ENCODE assay signal across 11 cellular contexts in genomic region chr10:71998119-71998839, GRCh38. TPM values are rescaled to one million over a fixed set of nuclear protein-coding genes. Genes with fewer than 3 reads are reported as not detected.
DNase-seq lines count a peak whose midpoint lies in the region; FAIRE-seq and TF ChIP-seq lines count a peak whose summit lies in the region.
"Had no signal": no experiment of that assay in that cellular context is flagged by ENCODE, and none has a peak within 500 bp of the region (broad histone marks: within the 10 kb centered on the region; RNA-seq: fewer than 3 reads in every experiment).

No MANE protein-coding gene starts in this region.

- H2BK15ac ChIP-seq in mesenchymal stem cell (ENCODE audit: low read depth, poor library complexity, severe bottlenecking): peak overlapping the region; percentile 74

- H3K36me3 ChIP-seq in colonic mucosa (no peaks in the 10 kb centered on the region), mesenchymal stem cell (ENCODE audit: control insufficient read depth in 1 of 2, insufficient read depth in 2 of 2, low read depth in 1 of 2, low read length in 2 of 2) (peaks cover 0 to 2% of the 10 kb centered on the region in 2 experiments), stomach (no peaks in the 10 kb centered on the region)

- H2BK120ac ChIP-seq in mesenchymal stem cell (ENCODE audit: low read depth, low read length): peak overlapping the region; percentile 90

- TF ChIP-seq POLR2A in stomach (IDR thresholded peaks at IDR 0.05): no peak

- H3K9ac ChIP-seq in colonic mucosa (ENCODE audit: low read depth in 2 of 2, low read length in 2 of 2) (no peak overlapping the region), mesenchymal stem cell (ENCODE audit: low read length) (peak overlapping the region; percentile 62)

- intact Hi-C loops in colonic mucosa (cut with DNase I): no loop called here
- intact Hi-C loops in stomach (cut with DNase I; ENCODE audit: low total_unique reads): no loop called here

- peaks cover 8% of the 10 kb centered on the region for H3K4me1 ChIP-seq in colonic mucosa
- H3K4me1 ChIP-seq in mesenchymal stem cell (ENCODE audit: control insufficient read depth, insufficient read depth, low read depth, low read length): peaks cover 33% of the 10 kb centered on the region
- peaks cover 39 to 83% (median 50%) of the 10 kb centered on the region in 4 donors for H3K4me1 ChIP-seq in stomach

- peak overlapping the region; percentile 98 for H4K91ac ChIP-seq in mesenchymal stem cell (ENCODE audit: low read length)

- H3K27me3 ChIP-seq in colonic mucosa: no peaks in the 10 kb centered on the region
- H3K27me3 ChIP-seq in mesenchymal stem cell (ENCODE audit: control insufficient read depth in 1 of 2, insufficient read depth in 1 of 2, low read length in 2 of 2): no peaks in the 10 kb centered on the region
- no peaks in the 10 kb centered on the region for H3K27me3 ChIP-seq in stomach

- peak overlapping the region in 1 of 2 experiments; percentile 29 for H3K14ac ChIP-seq in mesenchymal stem cell (ENCODE audit: low read length in 2 of 2)

- no peak for DNase-seq in HTR-8/SVneo (ENCODE audit: insufficient read length, low spot score)
- DNase-seq in colonic mucosa: no peak
- no peak for DNase-seq in mesenchymal stem cell
- DNase-seq in stomach: peak; percentile 82
- no peak for DNase-seq in DMS153 (lab: John Stamatoyannopoulos, UW)
- DNase-seq in NOMO-1 (lab: John Stamatoyannopoulos, UW; ENCODE audit: unreplicated experiment in 2 of 2): no peak
- no peak for DNase-seq in mesenteric fat pad (ENCODE audit: low spot score)
- DNase-seq in HPDE6-E6E7 (ENCODE audit: extremely low spot score): no peak
- DNase-seq: activated CD4-positive, alpha-beta T cell treated with anti-CD3 and anti-CD28 coated beads for 48 hours; COR-L47; NCI-H1417 treated with DMSO at 0.1 percent for 48 hours had no signal

- TF ChIP-seq CTCF in colonic mucosa (IDR thresholded peaks at IDR 0.05) (no peak), stomach (IDR thresholded peaks at IDR 0.05) (no peak)

- no peak overlapping the region for H2AFZ ChIP-seq in mesenchymal stem cell (ENCODE audit: low read depth, low read length)

- peak overlapping the region; percentile 85 to 92 for H3K18ac ChIP-seq in mesenchymal stem cell (ENCODE audit: low read depth in 1 of 2, low read length in 2 of 2)

- H3K79me1 ChIP-seq in mesenchymal stem cell (replicated peaks; ENCODE audit: low read length, poor library complexity, severe bottlenecking): peaks cover 31% of the 10 kb centered on the region

- H3K4me3 ChIP-seq in colonic mucosa: no peak overlapping the region
- H3K4me3 ChIP-seq in mesenchymal stem cell (ENCODE audit: insufficient read depth in 1 of 2, low read depth in 1 of 2, low read length in 2 of 2): peak overlapping the region in 1 of 2 experiments; percentile 51
- no peak overlapping the region for H3K4me3 ChIP-seq in stomach

- H2AK5ac ChIP-seq in mesenchymal stem cell (ENCODE audit: low read length, severe bottlenecking): peak overlapping the region; percentile 23

- no peak for TF ChIP-seq EP300 in stomach (IDR thresholded peaks at IDR 0.05)

- H3K4ac ChIP-seq in mesenchymal stem cell (ENCODE audit: low read depth in 1 of 2, low read length in 2 of 2): peak overlapping the region; percentile 29 to 79

- peak overlapping the region; percentile 81 for H4K8ac ChIP-seq in mesenchymal stem cell (ENCODE audit: low read length)

- WGBS in mesenchymal stem cell: 94% methylated on average over 12 of the region's 14 CpGs
- 39 to 53% (median 47%) methylated on average over 11 to 14 of the region's 14 CpGs for WGBS in stomach, 5 donors

- H2BK12ac ChIP-seq in mesenchymal stem cell (ENCODE audit: low read length in 2 of 2): peak overlapping the region; percentile 7 to 93

- H3K9me3 ChIP-seq in colonic mucosa (no peaks in the 10 kb centered on the region), mesenchymal stem cell (ENCODE audit: control insufficient read depth, low read length) (no peaks in the 10 kb centered on the region), stomach (no peaks in the 10 kb centered on the region)

- H2BK5ac ChIP-seq in mesenchymal stem cell (ENCODE audit: low read depth, low read length, poor library complexity, severe bottlenecking): no peak overlapping the region

- H3K23ac ChIP-seq in mesenchymal stem cell (ENCODE audit: low read length in 2 of 2): no peak overlapping the region

- H3K27ac ChIP-seq in colonic mucosa: peak overlapping the region; percentile 5
- H3K27ac ChIP-seq in mesenchymal stem cell (ENCODE audit: low read length, poor library complexity, severe bottlenecking): peak overlapping the region; percentile 3
- H3K27ac ChIP-seq in stomach: peak overlapping the region; percentile 3 to 83 (median 76)

- no peak overlapping the region for H3K4me2 ChIP-seq in mesenchymal stem cell (ENCODE audit: low read length, poor library complexity, severe bottlenecking)

- FAIRE-seq in HTR-8/SVneo (lab: Jason Lieb, UNC): peak; percentile 66

RNA-seq across cellular contexts. Expression of gene CHST3, which starts 34.1 kb away (rescaled TPM):
- total RNA-seq in colonic mucosa (1 to 10 TPM; 2.5 to 3.4 TPM), stomach (10 to 100 TPM in 4 of 5 donors, 1 to 10 TPM in 1; 4.9 to 26.8 (median 17.0) TPM), mesenteric fat pad (80.3 TPM)
- polyA plus RNA-seq in mesenchymal stem cell (2013, experiment 1 of 2): 14.6 TPM
- 14.4 TPM for polyA plus RNA-seq in mesenchymal stem cell (2013, experiment 2 of 2)
- polyA plus RNA-seq in stomach: 1 to 10 TPM; 1.5 to 4.7 (median 3.3) TPM

Comparison
In these comparisons a context has a peak if more than half of its experiments do, and no peak if none do; other contexts are left out.
1. H3K27ac ChIP-seq: peak in every context shown above with its lines; median percentile 76 in stomach; 5 in colonic mucosa; 3 in mesenchymal stem cell.